ENCODE assay signal across 1 cellular context in genomic region chr17:48825446-48826381, GRCh38.
A peak's percentile ranks its signal among the peaks of the same experiment; 100 is the strongest.
TF ChIP-seq lines count a peak whose summit lies in the region.

No MANE protein-coding gene starts in this region.

TF ChIP-seq in SK-N-SH treated with all-trans-retinoic acid at 6 μM for 48 hours, 23 proteins besides CTCF, POLR2A, EP300 and RAD21 (continued from another document):
- TF ChIP-seq ZNF8 (CRISPR knock-in tag; IDR thresholded peaks at IDR 0.05) (peak; percentile 47; the same call in 1 of the 2 replicates), TCF4 (CRISPR knock-in tag; IDR thresholded peaks at IDR 0.05; ENCODE audit: borderline replicate concordance) (no peak)
